Comparison of ENCODE assay signal across 8 cellular contexts in the genomic region with DNA sequence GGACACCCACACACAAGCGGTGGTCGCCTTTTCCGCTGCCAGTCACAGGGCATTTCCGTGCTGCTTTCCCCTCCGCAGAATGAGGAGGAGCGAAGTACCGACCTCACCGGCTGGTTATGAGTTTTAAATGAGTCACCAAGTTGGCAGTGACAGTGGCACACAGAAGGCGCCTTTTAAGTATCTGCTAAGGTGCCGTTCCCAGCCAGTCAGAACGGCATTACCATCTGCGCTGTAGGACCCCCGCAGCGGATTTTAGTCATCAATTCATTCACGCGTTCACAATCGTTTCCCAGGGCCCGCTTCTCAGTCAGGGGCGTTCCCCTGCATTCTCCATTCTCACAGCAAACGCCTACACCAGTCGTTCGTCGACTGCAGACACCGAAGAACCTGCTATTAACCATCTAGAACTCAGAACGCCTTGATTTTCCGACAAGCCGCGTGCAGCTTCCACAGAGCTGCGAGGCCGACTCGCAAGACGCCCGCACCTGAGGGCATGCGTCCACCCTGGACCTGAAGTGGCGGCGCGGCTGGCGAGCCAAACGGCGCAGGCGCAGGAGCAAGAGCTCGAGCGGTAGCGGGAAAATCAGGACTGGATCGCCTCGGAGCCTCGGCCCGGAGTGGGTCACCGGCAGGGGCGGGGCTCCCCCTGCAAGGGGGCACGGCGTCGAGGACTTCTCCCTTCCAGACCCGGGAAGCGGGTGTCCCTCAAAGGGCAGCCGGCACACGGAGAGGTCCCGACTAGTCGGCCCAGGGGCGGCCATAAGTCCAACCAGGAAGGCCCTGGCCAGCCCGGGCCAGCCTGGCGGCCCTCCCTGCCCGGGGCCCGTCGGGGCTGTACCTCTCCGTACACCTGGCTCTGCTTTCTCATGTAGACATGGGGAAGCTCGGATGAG. TPM values are rescaled to one million over a fixed set of nuclear protein-coding genes. Genes with fewer than 3 reads are reported as not detected.
A peak's percentile ranks its signal among the peaks of the same experiment; 100 is the strongest.
DNase-seq lines count a peak whose midpoint lies in the region; ATAC-seq, FAIRE-seq and TF ChIP-seq lines count a peak whose summit lies in the region.

No MANE protein-coding gene starts in this region.

- 4% methylated on average over 59 of the region's 67 CpGs for WGBS in hepatocyte (ENCODE audit: low lambda C conversion rate, missing lambda C conversion rate)

- H3K4me3 Mint-ChIP-seq in astrocyte (ENCODE audit: unreplicated experiment), result peak overlapping the region; percentile 98

- H3K79me2 ChIP-seq in astrocyte (ENCODE audit: insufficient read depth, low read length) (no peaks in the 10 kb centered on the region), hepatocyte (peaks cover 18% of the 10 kb centered on the region)

- H3K4me2 ChIP-seq in astrocyte (ENCODE audit: low read length) (peak overlapping the region; percentile 97), hepatocyte (peak overlapping the region; percentile 81)

- H3K27me3 ChIP-seq in astrocyte (ENCODE audit: insufficient read depth, low read length) (no peaks in the 10 kb centered on the region), hepatocyte (no peaks in the 10 kb centered on the region)

- peak; percentile 64 for DNase-seq in NCI-H187 treated with DMSO at 0.1 percent for 48 hours (lab: John Stamatoyannopoulos, UW)
- DNase-seq in T-helper 22 cell (ENCODE audit: low read depth), result peak; percentile 74
- peak; percentile 81 for DNase-seq in astrocyte (ENCODE audit: low read depth)
- peak; percentile 95 for DNase-seq in hepatocyte (ENCODE audit: low spot score)
- DNase-seq in retina, result peak; percentile 99
- no peak for DNase-seq in AML-193 (lab: John Stamatoyannopoulos, UW)

- peak overlapping the region; percentile 71 for H3K4me3 ChIP-seq in astrocyte (ENCODE audit: insufficient read depth, low read depth, low read length)
- peak overlapping the region; percentile 63 for H3K4me3 ChIP-seq in hepatocyte

- peak overlapping the region; percentile 84 for H3K9ac ChIP-seq in astrocyte (ENCODE audit: low read length)

- peaks cover 4% of the 10 kb centered on the region for H3K36me3 Mint-ChIP-seq in astrocyte (ENCODE audit: low read depth, unreplicated experiment)

- peak overlapping the region; percentile 95 for H3K27ac ChIP-seq in astrocyte (ENCODE audit: low read depth, low read length)
- H3K27ac ChIP-seq in hepatocyte, result peak overlapping the region; percentile 82

- H2AFZ ChIP-seq in astrocyte (ENCODE audit: low read depth, low read length) (peak overlapping the region; percentile 93), hepatocyte (peak overlapping the region; percentile 70)

- H3K9me3 Mint-ChIP-seq in astrocyte (ENCODE audit: unreplicated experiment), result peaks cover 4% of the 10 kb centered on the region

- peak; percentile 62 for ATAC-seq in GM18505 (IDR thresholded peaks at IDR 0.05; ENCODE audit: unreplicated experiment)
- peak; percentile 53 for ATAC-seq in HG02938 (IDR thresholded peaks at IDR 0.05; ENCODE audit: unreplicated experiment)

- H3K4me1 Mint-ChIP-seq in astrocyte (ENCODE audit: low read depth, unreplicated experiment), result peaks cover 4% of the 10 kb centered on the region

- TF ChIP-seq POLR2A in GM18505 (IDR thresholded peaks at IDR 0.05; ENCODE audit: borderline replicate concordance, extremely low read depth, insufficient read depth, insufficient read length), result peak; percentile 73

- no peaks in the 10 kb centered on the region for H3K9me2 ChIP-seq in hepatocyte (replicated peaks; ENCODE audit: insufficient read depth)

- H3K27ac Mint-ChIP-seq in astrocyte (ENCODE audit: unreplicated experiment), result peak overlapping the region; percentile 95

- H3K27me3 Mint-ChIP-seq in astrocyte (ENCODE audit: low read depth, unreplicated experiment), result peaks cover 3% of the 10 kb centered on the region

- no peak for FAIRE-seq in astrocyte (lab: Jason Lieb, UNC)

- no peak for TF ChIP-seq CTCF in astrocyte (IDR thresholded peaks at IDR 0.05; ENCODE audit: insufficient read depth, low read depth, low read length)
- no peak for TF ChIP-seq CTCF in hepatocyte (IDR thresholded peaks at IDR 0.05; ENCODE audit: poor library complexity)

- no peaks in the 10 kb centered on the region for H3K4me1 ChIP-seq in astrocyte (ENCODE audit: insufficient read depth, low read length)
- peaks cover 22% of the 10 kb centered on the region for H3K4me1 ChIP-seq in hepatocyte (ENCODE audit: insufficient read depth)

- H4K20me1 ChIP-seq in astrocyte (ENCODE audit: insufficient read depth, low read length) (peaks cover 3% of the 10 kb centered on the region), hepatocyte (ENCODE audit: insufficient read depth, poor library complexity, severe bottlenecking) (no peaks in the 10 kb centered on the region)

- no peaks in the 10 kb centered on the region for H3K36me3 ChIP-seq in astrocyte (ENCODE audit: insufficient read depth, low read length)
- no peaks in the 10 kb centered on the region for H3K36me3 ChIP-seq in hepatocyte (replicated peaks; ENCODE audit: insufficient read depth, low read depth)

- H3K9me3 ChIP-seq in astrocyte (ENCODE audit: insufficient read depth, low read depth, low read length) (no peaks in the 10 kb centered on the region), hepatocyte (ENCODE audit: low read depth) (no peaks in the 10 kb centered on the region)

RNA-seq across cellular contexts. Expression of a gene that starts 0.6 kb away (rescaled TPM):
- total RNA-seq in astrocyte, result 9.9 and 11.1 TPM in 2 replicates
- total RNA-seq in hepatocyte, result 18.1 and 25.6 TPM in 2 replicates
- polyA plus RNA-seq in hepatocyte, result 15.6 and 20.4 TPM in 2 replicates

Comparison
In these comparisons a context has a peak if more than half of its experiments do, and no peak if none do; other contexts are left out.
1. DNase-seq: peak in NCI-H187 treated with DMSO at 0.1 percent for 48 hours (single experiment), T-helper 22 cell (single experiment), astrocyte (single experiment), hepatocyte (single experiment) and retina (single experiment); none in AML-193 (0 of 2).